ENCODE assay signal across 1 cellular context in the genomic region with DNA sequence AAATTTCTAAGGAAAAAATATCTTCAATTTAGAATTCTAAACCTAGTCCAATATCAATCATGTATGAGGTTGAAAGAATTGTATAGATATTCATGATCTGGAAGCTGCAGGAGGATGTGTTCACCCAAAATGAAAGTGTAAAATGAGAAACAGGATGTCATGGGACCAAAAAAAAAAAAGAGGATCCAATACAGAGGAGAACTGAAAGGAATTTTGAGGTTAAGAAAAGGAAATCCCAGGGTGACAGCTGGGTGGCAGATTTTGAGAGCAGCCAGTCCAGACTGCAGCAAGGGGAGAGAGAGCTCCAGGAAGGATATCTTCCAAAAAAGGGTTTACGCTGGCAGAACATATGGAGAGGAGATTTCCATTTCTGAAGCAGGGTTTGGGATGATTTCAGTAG.
TF ChIP-seq lines count a peak whose summit lies in the region.

No MANE protein-coding gene starts in this region.

TF ChIP-seq in GM12878, 131 proteins besides CTCF, POLR2A, EP300 and RAD21 (continued from another document):
- TF ChIP-seq TCF12 (IDR thresholded peaks at IDR 0.05; ENCODE audit: low read depth, low read length) (0 out of 2 replicates have a peak, but pooled peaks have one; percentile 22), RUNX3 (IDR thresholded peaks at IDR 0.05; ENCODE audit: low read length) (peak; percentile 87), NFIC (IDR thresholded peaks at IDR 0.05; ENCODE audit: low read depth, low read length) (peak; percentile 68), EED (IDR thresholded peaks at IDR 0.05; ENCODE audit: low read depth) (peak; percentile 83), DPF2 (IDR thresholded peaks at IDR 0.05) (no peak), IKZF2 (IDR thresholded peaks at IDR 0.05) (peak; percentile 76 to 80), IKZF1 (conservative IDR thresholded peaks at IDR 0.05) (peak; percentile 47), ZNF384 (IDR thresholded peaks at IDR 0.05; ENCODE audit: borderline replicate concordance, low read depth, low read length) (0 out of 2 replicates have a peak, but pooled peaks have one; percentile 46)
- TF ChIP-seq, protein P1, sequence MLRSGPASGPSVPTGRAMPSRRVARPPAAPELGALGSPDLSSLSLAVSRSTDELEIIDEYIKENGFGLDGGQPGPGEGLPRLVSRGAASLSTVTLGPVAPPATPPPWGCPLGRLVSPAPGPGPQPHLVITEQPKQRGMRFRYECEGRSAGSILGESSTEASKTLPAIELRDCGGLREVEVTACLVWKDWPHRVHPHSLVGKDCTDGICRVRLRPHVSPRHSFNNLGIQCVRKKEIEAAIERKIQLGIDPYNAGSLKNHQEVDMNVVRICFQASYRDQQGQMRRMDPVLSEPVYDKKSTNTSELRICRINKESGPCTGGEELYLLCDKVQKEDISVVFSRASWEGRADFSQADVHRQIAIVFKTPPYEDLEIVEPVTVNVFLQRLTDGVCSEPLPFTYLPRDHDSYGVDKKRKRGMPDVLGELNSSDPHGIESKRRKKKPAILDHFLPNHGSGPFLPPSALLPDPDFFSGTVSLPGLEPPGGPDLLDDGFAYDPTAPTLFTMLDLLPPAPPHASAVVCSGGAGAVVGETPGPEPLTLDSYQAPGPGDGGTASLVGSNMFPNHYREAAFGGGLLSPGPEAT (IDR thresholded peaks at IDR 0.05; ENCODE audit: low read depth), result peak; percentile 63
- TF ChIP-seq, protein P2, sequence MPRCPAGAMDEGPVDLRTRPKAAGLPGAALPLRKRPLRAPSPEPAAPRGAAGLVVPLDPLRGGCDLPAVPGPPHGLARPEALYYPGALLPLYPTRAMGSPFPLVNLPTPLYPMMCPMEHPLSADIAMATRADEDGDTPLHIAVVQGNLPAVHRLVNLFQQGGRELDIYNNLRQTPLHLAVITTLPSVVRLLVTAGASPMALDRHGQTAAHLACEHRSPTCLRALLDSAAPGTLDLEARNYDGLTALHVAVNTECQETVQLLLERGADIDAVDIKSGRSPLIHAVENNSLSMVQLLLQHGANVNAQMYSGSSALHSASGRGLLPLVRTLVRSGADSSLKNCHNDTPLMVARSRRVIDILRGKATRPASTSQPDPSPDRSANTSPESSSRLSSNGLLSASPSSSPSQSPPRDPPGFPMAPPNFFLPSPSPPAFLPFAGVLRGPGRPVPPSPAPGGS (IDR thresholded peaks at IDR 0.05; ENCODE audit: borderline replicate concordance, insufficient read depth, low read depth, low read length, poor library complexity, severe bottlenecking), result no peak
